ENCODE assay signal across 1 cellular context in the genomic region with DNA sequence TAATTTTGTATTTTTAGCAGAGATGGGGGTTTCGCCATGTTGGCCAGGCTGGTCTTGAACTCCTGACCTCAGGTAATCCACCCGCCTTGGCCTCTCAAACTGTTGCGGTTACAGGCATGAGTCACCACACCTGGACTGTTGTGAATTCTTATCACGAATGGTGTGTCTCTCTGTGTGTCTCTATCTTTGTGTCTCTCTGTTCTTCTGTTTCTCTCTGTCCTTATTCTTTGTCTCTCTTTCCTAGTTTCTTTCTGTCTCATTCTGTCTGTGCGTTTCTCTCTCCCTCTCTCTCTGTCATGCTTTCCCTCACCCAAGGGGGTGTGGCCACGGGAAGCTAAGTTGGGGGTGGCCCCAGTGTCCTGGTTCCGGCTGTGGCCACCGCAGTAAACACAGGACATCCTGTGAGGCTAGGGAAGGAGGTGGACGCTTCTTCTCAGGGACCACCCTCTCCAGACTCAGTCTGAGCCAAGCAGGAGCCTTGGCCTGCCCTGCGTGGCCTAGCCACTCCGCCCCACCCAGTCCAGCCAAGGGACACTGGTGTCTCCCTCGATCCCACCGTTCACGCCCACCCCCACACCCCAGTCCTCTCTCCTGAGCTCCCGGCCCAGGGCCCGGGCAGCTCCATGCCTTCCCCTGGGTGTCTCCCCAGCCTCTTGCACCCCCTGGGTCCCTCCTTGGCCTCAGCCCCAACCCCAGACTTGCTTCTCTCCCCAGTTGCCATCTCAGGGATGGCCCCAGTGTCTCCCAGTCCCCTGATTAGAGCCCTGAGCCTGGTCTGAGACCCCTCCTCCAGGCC.
TF ChIP-seq lines count a peak whose summit lies in the region.

No MANE protein-coding gene starts in this region.

TF ChIP-seq in K562, 482 proteins besides CTCF, POLR2A, EP300 and RAD21 (continued from another document and continues in another):
- TF ChIP-seq DPF2 (IDR thresholded peaks at IDR 0.05) = peak; percentile 99
- 0 out of 2 replicates have a peak, but pooled peaks have one; percentile 35 for TF ChIP-seq MEF2D (tag; conservative IDR thresholded peaks at IDR 0.05; ENCODE audit: low read depth)
- peak in 1 of 2 experiments; percentile 88; a peak in 2 of 4 replicates for TF ChIP-seq ARNT (IDR thresholded peaks at IDR 0.05)
- peak; percentile 65; the same call in 1 of the 2 replicates for TF ChIP-seq KLF13 (tag; IDR thresholded peaks at IDR 0.05; ENCODE audit: borderline replicate concordance, low read depth)
- peak; percentile 59 for TF ChIP-seq TEAD4 (IDR thresholded peaks at IDR 0.05; ENCODE audit: low read length)
- no peak for TF ChIP-seq TEAD4 (CRISPR knock-in tag; IDR thresholded peaks at IDR 0.05; ENCODE audit: borderline replicate concordance)
- no peak for TF ChIP-seq SPI1 (IDR thresholded peaks at IDR 0.05; ENCODE audit: borderline replicate concordance, low read depth, low read length)
- TF ChIP-seq ELF1 (tag; IDR thresholded peaks at IDR 0.05) = 0 out of 2 replicates have a peak, but pooled peaks have one; percentile 45
- TF ChIP-seq YY1 (IDR thresholded peaks at IDR 0.05; ENCODE audit: borderline replicate concordance in 1 of 3, control insufficient read depth in 1 of 3, extremely low read depth in 1 of 3, insufficient read depth in 3 of 3, insufficient read length in 1 of 3, insufficient replicate concordance in 2 of 3, low read depth in 1 of 3, low read length in 2 of 3) = peak in 1 of 3 experiments; percentile 12
- TF ChIP-seq, protein P1, sequence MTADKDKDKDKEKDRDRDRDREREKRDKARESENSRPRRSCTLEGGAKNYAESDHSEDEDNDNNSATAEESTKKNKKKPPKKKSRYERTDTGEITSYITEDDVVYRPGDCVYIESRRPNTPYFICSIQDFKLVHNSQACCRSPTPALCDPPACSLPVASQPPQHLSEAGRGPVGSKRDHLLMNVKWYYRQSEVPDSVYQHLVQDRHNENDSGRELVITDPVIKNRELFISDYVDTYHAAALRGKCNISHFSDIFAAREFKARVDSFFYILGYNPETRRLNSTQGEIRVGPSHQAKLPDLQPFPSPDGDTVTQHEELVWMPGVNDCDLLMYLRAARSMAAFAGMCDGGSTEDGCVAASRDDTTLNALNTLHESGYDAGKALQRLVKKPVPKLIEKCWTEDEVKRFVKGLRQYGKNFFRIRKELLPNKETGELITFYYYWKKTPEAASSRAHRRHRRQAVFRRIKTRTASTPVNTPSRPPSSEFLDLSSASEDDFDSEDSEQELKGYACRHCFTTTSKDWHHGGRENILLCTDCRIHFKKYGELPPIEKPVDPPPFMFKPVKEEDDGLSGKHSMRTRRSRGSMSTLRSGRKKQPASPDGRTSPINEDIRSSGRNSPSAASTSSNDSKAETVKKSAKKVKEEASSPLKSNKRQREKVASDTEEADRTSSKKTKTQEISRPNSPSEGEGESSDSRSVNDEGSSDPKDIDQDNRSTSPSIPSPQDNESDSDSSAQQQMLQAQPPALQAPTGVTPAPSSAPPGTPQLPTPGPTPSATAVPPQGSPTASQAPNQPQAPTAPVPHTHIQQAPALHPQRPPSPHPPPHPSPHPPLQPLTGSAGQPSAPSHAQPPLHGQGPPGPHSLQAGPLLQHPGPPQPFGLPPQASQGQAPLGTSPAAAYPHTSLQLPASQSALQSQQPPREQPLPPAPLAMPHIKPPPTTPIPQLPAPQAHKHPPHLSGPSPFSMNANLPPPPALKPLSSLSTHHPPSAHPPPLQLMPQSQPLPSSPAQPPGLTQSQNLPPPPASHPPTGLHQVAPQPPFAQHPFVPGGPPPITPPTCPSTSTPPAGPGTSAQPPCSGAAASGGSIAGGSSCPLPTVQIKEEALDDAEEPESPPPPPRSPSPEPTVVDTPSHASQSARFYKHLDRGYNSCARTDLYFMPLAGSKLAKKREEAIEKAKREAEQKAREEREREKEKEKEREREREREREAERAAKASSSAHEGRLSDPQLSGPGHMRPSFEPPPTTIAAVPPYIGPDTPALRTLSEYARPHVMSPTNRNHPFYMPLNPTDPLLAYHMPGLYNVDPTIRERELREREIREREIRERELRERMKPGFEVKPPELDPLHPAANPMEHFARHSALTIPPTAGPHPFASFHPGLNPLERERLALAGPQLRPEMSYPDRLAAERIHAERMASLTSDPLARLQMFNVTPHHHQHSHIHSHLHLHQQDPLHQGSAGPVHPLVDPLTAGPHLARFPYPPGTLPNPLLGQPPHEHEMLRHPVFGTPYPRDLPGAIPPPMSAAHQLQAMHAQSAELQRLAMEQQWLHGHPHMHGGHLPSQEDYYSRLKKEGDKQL (CRISPR knock-in tag; IDR thresholded peaks at IDR 0.05; ENCODE audit: borderline replicate concordance) = no peak
- no peak for TF ChIP-seq BCL6 (CRISPR knock-in tag; IDR thresholded peaks at IDR 0.05)
- TF ChIP-seq, protein P2, sequence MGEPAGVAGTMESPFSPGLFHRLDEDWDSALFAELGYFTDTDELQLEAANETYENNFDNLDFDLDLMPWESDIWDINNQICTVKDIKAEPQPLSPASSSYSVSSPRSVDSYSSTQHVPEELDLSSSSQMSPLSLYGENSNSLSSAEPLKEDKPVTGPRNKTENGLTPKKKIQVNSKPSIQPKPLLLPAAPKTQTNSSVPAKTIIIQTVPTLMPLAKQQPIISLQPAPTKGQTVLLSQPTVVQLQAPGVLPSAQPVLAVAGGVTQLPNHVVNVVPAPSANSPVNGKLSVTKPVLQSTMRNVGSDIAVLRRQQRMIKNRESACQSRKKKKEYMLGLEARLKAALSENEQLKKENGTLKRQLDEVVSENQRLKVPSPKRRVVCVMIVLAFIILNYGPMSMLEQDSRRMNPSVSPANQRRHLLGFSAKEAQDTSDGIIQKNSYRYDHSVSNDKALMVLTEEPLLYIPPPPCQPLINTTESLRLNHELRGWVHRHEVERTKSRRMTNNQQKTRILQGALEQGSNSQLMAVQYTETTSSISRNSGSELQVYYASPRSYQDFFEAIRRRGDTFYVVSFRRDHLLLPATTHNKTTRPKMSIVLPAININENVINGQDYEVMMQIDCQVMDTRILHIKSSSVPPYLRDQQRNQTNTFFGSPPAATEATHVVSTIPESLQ (CRISPR knock-in tag; IDR thresholded peaks at IDR 0.05) = 0 out of 2 replicates have a peak, but pooled peaks have one; percentile 28
- TF ChIP-seq RNF2 (IDR thresholded peaks at IDR 0.05) = no peak; the same call in none of the 2 replicates
- TF ChIP-seq, protein P3, sequence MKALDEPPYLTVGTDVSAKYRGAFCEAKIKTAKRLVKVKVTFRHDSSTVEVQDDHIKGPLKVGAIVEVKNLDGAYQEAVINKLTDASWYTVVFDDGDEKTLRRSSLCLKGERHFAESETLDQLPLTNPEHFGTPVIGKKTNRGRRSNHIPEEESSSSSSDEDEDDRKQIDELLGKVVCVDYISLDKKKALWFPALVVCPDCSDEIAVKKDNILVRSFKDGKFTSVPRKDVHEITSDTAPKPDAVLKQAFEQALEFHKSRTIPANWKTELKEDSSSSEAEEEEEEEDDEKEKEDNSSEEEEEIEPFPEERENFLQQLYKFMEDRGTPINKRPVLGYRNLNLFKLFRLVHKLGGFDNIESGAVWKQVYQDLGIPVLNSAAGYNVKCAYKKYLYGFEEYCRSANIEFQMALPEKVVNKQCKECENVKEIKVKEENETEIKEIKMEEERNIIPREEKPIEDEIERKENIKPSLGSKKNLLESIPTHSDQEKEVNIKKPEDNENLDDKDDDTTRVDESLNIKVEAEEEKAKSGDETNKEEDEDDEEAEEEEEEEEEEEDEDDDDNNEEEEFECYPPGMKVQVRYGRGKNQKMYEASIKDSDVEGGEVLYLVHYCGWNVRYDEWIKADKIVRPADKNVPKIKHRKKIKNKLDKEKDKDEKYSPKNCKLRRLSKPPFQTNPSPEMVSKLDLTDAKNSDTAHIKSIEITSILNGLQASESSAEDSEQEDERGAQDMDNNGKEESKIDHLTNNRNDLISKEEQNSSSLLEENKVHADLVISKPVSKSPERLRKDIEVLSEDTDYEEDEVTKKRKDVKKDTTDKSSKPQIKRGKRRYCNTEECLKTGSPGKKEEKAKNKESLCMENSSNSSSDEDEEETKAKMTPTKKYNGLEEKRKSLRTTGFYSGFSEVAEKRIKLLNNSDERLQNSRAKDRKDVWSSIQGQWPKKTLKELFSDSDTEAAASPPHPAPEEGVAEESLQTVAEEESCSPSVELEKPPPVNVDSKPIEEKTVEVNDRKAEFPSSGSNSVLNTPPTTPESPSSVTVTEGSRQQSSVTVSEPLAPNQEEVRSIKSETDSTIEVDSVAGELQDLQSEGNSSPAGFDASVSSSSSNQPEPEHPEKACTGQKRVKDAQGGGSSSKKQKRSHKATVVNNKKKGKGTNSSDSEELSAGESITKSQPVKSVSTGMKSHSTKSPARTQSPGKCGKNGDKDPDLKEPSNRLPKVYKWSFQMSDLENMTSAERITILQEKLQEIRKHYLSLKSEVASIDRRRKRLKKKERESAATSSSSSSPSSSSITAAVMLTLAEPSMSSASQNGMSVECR (CRISPR knock-in tag; IDR thresholded peaks at IDR 0.05) = 0 out of 2 replicates have a peak, but pooled peaks have one; percentile 38
- TF ChIP-seq CSDE1 (IDR thresholded peaks at IDR 0.05) = no peak
- TF ChIP-seq NBN (IDR thresholded peaks at IDR 0.05; ENCODE audit: low read depth) = peak; percentile 97
- peak; percentile 61; the same call in 1 of the 2 replicates for TF ChIP-seq FOXJ2 (tag; IDR thresholded peaks at IDR 0.05)
- no peak for TF ChIP-seq HMGN3 (IDR thresholded peaks at IDR 0.05; ENCODE audit: borderline replicate concordance, extremely low read depth, insufficient read length, low read depth, low read length)
- TF ChIP-seq TAL1 (IDR thresholded peaks at IDR 0.05) = peak; percentile 60
- TF ChIP-seq ZNF431 (CRISPR knock-in tag; IDR thresholded peaks at IDR 0.05) = no peak
- no peak for TF ChIP-seq ZNF12 (CRISPR knock-in tag; IDR thresholded peaks at IDR 0.05)
- TF ChIP-seq CBFB (CRISPR knock-in tag; IDR thresholded peaks at IDR 0.05) = peak; percentile 89
- peak; percentile 54; the same call in 1 of the 2 replicates for TF ChIP-seq CC2D1A (IDR thresholded peaks at IDR 0.05)
- TF ChIP-seq HDAC6 (IDR thresholded peaks at IDR 0.05; ENCODE audit: low read depth, low read length) = no peak
- TF ChIP-seq FOS (IDR thresholded peaks at IDR 0.05; ENCODE audit: extremely low read depth, insufficient read length) = peak; percentile 32
- no peak for TF ChIP-seq ZNF707 (CRISPR knock-in tag; conservative IDR thresholded peaks at IDR 0.05)
- no peak for TF ChIP-seq ZC3H11A (IDR thresholded peaks at IDR 0.05; ENCODE audit: low read depth, low read length)
- peak; percentile 60 for TF ChIP-seq MTA3 (IDR thresholded peaks at IDR 0.05; ENCODE audit: borderline replicate concordance)
- TF ChIP-seq PTRF (tag; IDR thresholded peaks at IDR 0.05) = no peak
- TF ChIP-seq TBL1XR1 (IDR thresholded peaks at IDR 0.05; ENCODE audit: low read length in 2 of 2) = peak in 1 of 2 experiments; percentile 58; a peak in 2 of 4 replicates
- TF ChIP-seq, protein P4, sequence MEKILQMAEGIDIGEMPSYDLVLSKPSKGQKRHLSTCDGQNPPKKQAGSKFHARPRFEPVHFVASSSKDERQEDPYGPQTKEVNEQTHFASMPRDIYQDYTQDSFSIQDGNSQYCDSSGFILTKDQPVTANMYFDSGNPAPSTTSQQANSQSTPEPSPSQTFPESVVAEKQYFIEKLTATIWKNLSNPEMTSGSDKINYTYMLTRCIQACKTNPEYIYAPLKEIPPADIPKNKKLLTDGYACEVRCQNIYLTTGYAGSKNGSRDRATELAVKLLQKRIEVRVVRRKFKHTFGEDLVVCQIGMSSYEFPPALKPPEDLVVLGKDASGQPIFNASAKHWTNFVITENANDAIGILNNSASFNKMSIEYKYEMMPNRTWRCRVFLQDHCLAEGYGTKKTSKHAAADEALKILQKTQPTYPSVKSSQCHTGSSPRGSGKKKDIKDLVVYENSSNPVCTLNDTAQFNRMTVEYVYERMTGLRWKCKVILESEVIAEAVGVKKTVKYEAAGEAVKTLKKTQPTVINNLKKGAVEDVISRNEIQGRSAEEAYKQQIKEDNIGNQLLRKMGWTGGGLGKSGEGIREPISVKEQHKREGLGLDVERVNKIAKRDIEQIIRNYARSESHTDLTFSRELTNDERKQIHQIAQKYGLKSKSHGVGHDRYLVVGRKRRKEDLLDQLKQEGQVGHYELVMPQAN (IDR thresholded peaks at IDR 0.05; ENCODE audit: borderline replicate concordance) = peak; percentile 80
- TF ChIP-seq SMARCA5 (IDR thresholded peaks at IDR 0.05) = no peak; the same call in 1 of the 2 replicates
- TF ChIP-seq C11orf30 (IDR thresholded peaks at IDR 0.05; ENCODE audit: low read depth) = peak; percentile 40; the same call in 1 of the 2 replicates
- peak; percentile 37 for TF ChIP-seq KDM5B (IDR thresholded peaks at IDR 0.05; ENCODE audit: insufficient replicate concordance, low read depth, low read length)
- TF ChIP-seq HDAC3 (IDR thresholded peaks at IDR 0.05; ENCODE audit: borderline replicate concordance, partially characterized antibody) = peak; percentile 71
- peak; percentile 33; the same call in 1 of the 2 replicates for TF ChIP-seq CXXC5 (CRISPR knock-in tag; IDR thresholded peaks at IDR 0.05)
- no peak for TF ChIP-seq ATF1 (CRISPR knock-in tag; IDR thresholded peaks at IDR 0.05)
- peak; percentile 44; the same call in 1 of the 2 replicates for TF ChIP-seq ATF1 (tag; IDR thresholded peaks at IDR 0.05)
- TF ChIP-seq POLR2AphosphoS5 (IDR thresholded peaks at IDR 0.05; ENCODE audit: control insufficient read depth, insufficient read depth, low read depth, low read length) = 0 out of 2 replicates have a peak, but pooled peaks have one; percentile 31
- TF ChIP-seq EHMT2 (IDR thresholded peaks at IDR 0.05) = peak; percentile 77; the same call in 1 of the 2 replicates
- peak; percentile 66; the same call in 1 of the 2 replicates for TF ChIP-seq NFATC3 (IDR thresholded peaks at IDR 0.05)
- TF ChIP-seq, protein P5, sequence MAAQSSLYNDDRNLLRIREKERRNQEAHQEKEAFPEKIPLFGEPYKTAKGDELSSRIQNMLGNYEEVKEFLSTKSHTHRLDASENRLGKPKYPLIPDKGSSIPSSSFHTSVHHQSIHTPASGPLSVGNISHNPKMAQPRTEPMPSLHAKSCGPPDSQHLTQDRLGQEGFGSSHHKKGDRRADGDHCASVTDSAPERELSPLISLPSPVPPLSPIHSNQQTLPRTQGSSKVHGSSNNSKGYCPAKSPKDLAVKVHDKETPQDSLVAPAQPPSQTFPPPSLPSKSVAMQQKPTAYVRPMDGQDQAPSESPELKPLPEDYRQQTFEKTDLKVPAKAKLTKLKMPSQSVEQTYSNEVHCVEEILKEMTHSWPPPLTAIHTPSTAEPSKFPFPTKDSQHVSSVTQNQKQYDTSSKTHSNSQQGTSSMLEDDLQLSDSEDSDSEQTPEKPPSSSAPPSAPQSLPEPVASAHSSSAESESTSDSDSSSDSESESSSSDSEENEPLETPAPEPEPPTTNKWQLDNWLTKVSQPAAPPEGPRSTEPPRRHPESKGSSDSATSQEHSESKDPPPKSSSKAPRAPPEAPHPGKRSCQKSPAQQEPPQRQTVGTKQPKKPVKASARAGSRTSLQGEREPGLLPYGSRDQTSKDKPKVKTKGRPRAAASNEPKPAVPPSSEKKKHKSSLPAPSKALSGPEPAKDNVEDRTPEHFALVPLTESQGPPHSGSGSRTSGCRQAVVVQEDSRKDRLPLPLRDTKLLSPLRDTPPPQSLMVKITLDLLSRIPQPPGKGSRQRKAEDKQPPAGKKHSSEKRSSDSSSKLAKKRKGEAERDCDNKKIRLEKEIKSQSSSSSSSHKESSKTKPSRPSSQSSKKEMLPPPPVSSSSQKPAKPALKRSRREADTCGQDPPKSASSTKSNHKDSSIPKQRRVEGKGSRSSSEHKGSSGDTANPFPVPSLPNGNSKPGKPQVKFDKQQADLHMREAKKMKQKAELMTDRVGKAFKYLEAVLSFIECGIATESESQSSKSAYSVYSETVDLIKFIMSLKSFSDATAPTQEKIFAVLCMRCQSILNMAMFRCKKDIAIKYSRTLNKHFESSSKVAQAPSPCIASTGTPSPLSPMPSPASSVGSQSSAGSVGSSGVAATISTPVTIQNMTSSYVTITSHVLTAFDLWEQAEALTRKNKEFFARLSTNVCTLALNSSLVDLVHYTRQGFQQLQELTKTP (IDR thresholded peaks at IDR 0.05; ENCODE audit: low read depth in 1 of 2, partially characterized antibody in 2 of 2) = peak; percentile 59 to 80
